In genomic region chr2:156626931-156627330, GRCh38 we compare ENCODE assay signal across 33 cellular contexts.
"Had no signal": no experiment of that assay in that cellular context is flagged by ENCODE, and none has a peak within 500 bp of the region (broad histone marks: within the 10 kb centered on the region; RNA-seq: fewer than 3 reads in every experiment).

No MANE protein-coding gene starts in this region.

- H3K4me3 ChIP-seq: adrenal gland, ascending aorta, body of pancreas, breast epithelium, cardiac muscle cell had no signal

- H3K4me1 ChIP-seq: adrenal gland, ascending aorta, body of pancreas, breast epithelium had no signal

- H3K27me3 ChIP-seq: adrenal gland, ascending aorta, body of pancreas, brain microvascular endothelial cell, breast epithelium, cardiac muscle cell had no signal

- DNase-seq: activated effector memory CD4-positive, alpha-beta T cell treated with anti-CD3 and anti-CD28 coated beads, Interleukin-2, amount 50 U/mL, for 16 hours; activated effector memory CD4-positive, alpha-beta T cell treated with Interleukin-2 at 50 U/mL for 16 hours; activated gamma-delta T cell; activated gamma-delta T cell treated with Interleukin-2 at 50 U/mL for 16 hours; activated naive CD4-positive, alpha-beta T cell; activated naive CD4-positive, alpha-beta T cell treated with anti-CD3 and anti-CD28 coated beads for 36 hours; activated naive CD4-positive, alpha-beta T cell treated with anti-CD3 and anti-CD28 coated beads, Interleukin-2, amount 10 ng/mL, durations not matched to agents 7 days and 5 days; activated naive CD4-positive, alpha-beta T cell treated with anti-CD3 and anti-CD28 coated beads, Interleukin-2, amount 50 U/mL, for 16 hours; activated naive CD4-positive, alpha-beta T cell treated with Interleukin-2 at 50 U/mL for 16 hours; activated naive CD8-positive, alpha-beta T cell treated with anti-CD3 and anti-CD28 coated beads for 36 hours; activated naive CD8-positive, alpha-beta T cell treated with anti-CD3 and anti-CD28 coated beads, Interleukin-2, amount 10 ng/mL, durations not matched to agents 7 days and 5 days; activated naive CD8-positive, alpha-beta T cell treated with anti-CD3 and anti-CD28 coated beads, Interleukin-2, amount 50 U/mL, for 24 hours; activated T-cell treated with anti-CD3 and anti-CD28 coated beads, Interleukin-2, amount 50 U/mL, for 24 hours; activated T-cell treated with anti-CD3 and anti-CD28 coated beads, Interleukin-2, amount 50 U/mL, for 4 hours; activated T-cell treated with anti-CD3 and anti-CD28 coated beads, Interleukin-2, amount 50 U/mL, for 48 hours; activated T-cell treated with anti-CD3 and anti-CD28 coated beads, Interleukin-2, amount 50 U/mL, for 72 hours; adrenal gland; amniotic stem cell; amygdala; anterior cingulate cortex; aorta; body of pancreas; brain microvascular endothelial cell; caudate nucleus; central memory CD4-positive, alpha-beta T cell; cerebellar nuclear complex had no signal

- H3K27ac ChIP-seq: adrenal gland, ascending aorta, body of pancreas, brain microvascular endothelial cell, breast epithelium, cardiac muscle cell had no signal

- ATAC-seq: activated naive CD4-positive, alpha-beta T cell treated with anti-CD3 and anti-CD28 coated beads, Interleukin-2, amount 50 U/mL, for 72 hours; activated naive CD8-positive, alpha-beta T cell treated with anti-CD3 and anti-CD28 coated beads, Interleukin-2, amount 50 U/mL, for 24 hours; activated T-cell treated with anti-CD3 and anti-CD28 coated beads, Interleukin-2, amount 50 U/mL, for 4 hours; activated T-cell treated with anti-CD3 and anti-CD28 coated beads, Interleukin-2, amount 50 U/mL, for 72 hours; activated T-helper 17 cell treated with anti-CD3 and anti-CD28 coated beads, Interleukin-2, amount 50 U/mL, for 72 hours; body of pancreas had no signal

- H3K9me3 ChIP-seq: adrenal gland, ascending aorta had no signal

- FAIRE-seq: astrocyte, bronchial epithelial cell had no signal

- H3K36me3 ChIP-seq: adrenal gland, ascending aorta, brain microvascular endothelial cell, breast epithelium, cardiac muscle cell had no signal
